Comparison of ENCODE assay signal across 21 cellular contexts in genomic region chr14:21215130-21215878, GRCh38. TPM values are rescaled to one million over a fixed set of nuclear protein-coding genes. Genes with fewer than 3 reads are reported as not detected.
DNase-seq lines count a peak whose midpoint lies in the region; ATAC-seq, FAIRE-seq and TF ChIP-seq lines count a peak whose summit lies in the region.
"Had no signal": no experiment of that assay in that cellular context is flagged by ENCODE, and none has a peak within 500 bp of the region (broad histone marks: within the 10 kb centered on the region; RNA-seq: fewer than 3 reads in every experiment).

No MANE protein-coding gene starts in this region.

- peak overlapping the region; percentile 77 for H3K27ac Mint-ChIP-seq in activated CD4-positive, alpha-beta T cell treated with anti-CD3 and anti-CD28 coated beads, Interleukin-2, amount 10 ng/mL, durations not matched to agents 7 days and 5 days
- H3K27ac Mint-ChIP-seq in T-cell (peak overlapping the region; percentile 56 to 86), neural crest cell (ENCODE audit: unreplicated experiment) (peak overlapping the region; percentile 19)

- TF ChIP-seq CTCF in bronchial epithelial cell (IDR thresholded peaks at IDR 0.05; ENCODE audit: insufficient read depth, low read length, severe bottlenecking): no peak
- no peak for TF ChIP-seq CTCF in neural crest cell (conservative IDR thresholded peaks at IDR 0.05)

- H3K36me3 Mint-ChIP-seq in activated CD4-positive, alpha-beta T cell treated with anti-CD3 and anti-CD28 coated beads, Interleukin-2, amount 10 ng/mL, durations not matched to agents 7 days and 5 days (ENCODE audit: low read depth): peaks cover 69% of the 10 kb centered on the region
- H3K36me3 Mint-ChIP-seq in T-cell (peaks cover 64% of the 10 kb centered on the region), neural crest cell (ENCODE audit: low read depth) (peaks cover 39% of the 10 kb centered on the region)

- H3K27me3 Mint-ChIP-seq in activated CD4-positive, alpha-beta T cell treated with anti-CD3 and anti-CD28 coated beads, Interleukin-2, amount 10 ng/mL, durations not matched to agents 7 days and 5 days: no peaks in the 10 kb centered on the region
- H3K27me3 Mint-ChIP-seq in T-cell: no peaks in the 10 kb centered on the region
- no peaks in the 10 kb centered on the region for H3K27me3 Mint-ChIP-seq in neural crest cell (ENCODE audit: low read depth)

- H3K9me3 Mint-ChIP-seq in activated CD4-positive, alpha-beta T cell treated with anti-CD3 and anti-CD28 coated beads, Interleukin-2, amount 10 ng/mL, durations not matched to agents 7 days and 5 days: no peaks in the 10 kb centered on the region
- no peaks in the 10 kb centered on the region for H3K9me3 Mint-ChIP-seq in T-cell
- no peaks in the 10 kb centered on the region for H3K9me3 Mint-ChIP-seq in neural crest cell

- H3K4me3 ChIP-seq in bronchial epithelial cell (ENCODE audit: low read depth, low read length): no peak overlapping the region
- H3K4me3 ChIP-seq: A549, esophagus muscularis mucosa, ovary had no signal

- POLR2A ChIA-PET in activated CD4-positive, alpha-beta T cell treated with anti-CD3 and anti-CD28 coated beads, Interleukin-2, amount 10 ng/mL, durations not matched to agents 7 days and 5 days (lab: Charles Lee): interaction anchor here (0.7 kb wide), 1 partner anchor 17 kb away, joined by 5 read pairs; no protein-coding TSS in a partner anchor
- POLR2A ChIA-PET in T-cell (lab: Charles Lee): interaction anchor here (0.5 to 0.6 kb wide), 2 partner anchors 28 to 218 kb away, joined by 3 to 5 read pairs; no protein-coding TSS in a partner anchor

- H3K27me3 ChIP-seq in bronchial epithelial cell (ENCODE audit: control insufficient read depth, insufficient read depth, low read length): no peaks in the 10 kb centered on the region
- H3K27me3 ChIP-seq: esophagus muscularis mucosa, ovary had no signal

- H3K4me1 Mint-ChIP-seq in activated CD4-positive, alpha-beta T cell treated with anti-CD3 and anti-CD28 coated beads, Interleukin-2, amount 10 ng/mL, durations not matched to agents 7 days and 5 days: peaks cover 52% of the 10 kb centered on the region
- H3K4me1 Mint-ChIP-seq in T-cell (peaks cover 71 to 82% (median 78%) of the 10 kb centered on the region in 3 donors), neural crest cell (peaks cover 19% of the 10 kb centered on the region)

- peaks cover 22% of the 10 kb centered on the region for H3K36me3 ChIP-seq in bronchial epithelial cell (ENCODE audit: control insufficient read depth, insufficient read depth, low read length)
- H3K36me3 ChIP-seq: ovary had no signal

- ATAC-seq in T-cell (replicated peaks in 1 of 4) (peak in 1 of 4 experiments; percentile 15), HG02763 (IDR thresholded peaks at IDR 0.05; ENCODE audit: unreplicated experiment) (no peak)
- ATAC-seq: A549 had no signal

- H3K4me3 Mint-ChIP-seq in activated CD4-positive, alpha-beta T cell treated with anti-CD3 and anti-CD28 coated beads, Interleukin-2, amount 10 ng/mL, durations not matched to agents 7 days and 5 days: no peak overlapping the region
- H3K4me3 Mint-ChIP-seq in T-cell: peak overlapping the region; percentile 28 to 69 (median 59)
- H3K4me3 Mint-ChIP-seq in neural crest cell: no peak overlapping the region

- FAIRE-seq in bronchial epithelial cell (lab: Jason Lieb, UNC): no peak
- FAIRE-seq: A549, HTR-8/SVneo, kidney, small intestine, urothelium cell line had no signal

- CTCF ChIA-PET in activated CD4-positive, alpha-beta T cell treated with anti-CD3 and anti-CD28 coated beads, Interleukin-2, amount 10 ng/mL, durations not matched to agents 7 days and 5 days (lab: Charles Lee): interaction anchor here (0.7 to 1.3 kb wide), 4 partner anchors 15 to 190 kb away, joined by 3 to 4 read pairs (median 4); partner anchors contain the start of gene NDRG2
- CTCF ChIA-PET in T-cell (lab: Charles Lee): interaction anchor here in 1 of 2 donors (0.5 to 3.1 kb wide), 6 partner anchors 12 to 254 kb away, joined by 3 to 10 read pairs (median 4); no protein-coding TSS in a partner anchor

- no peak for DNase-seq in activated CD4-positive, alpha-beta T cell treated with anti-CD3 and anti-CD28 coated beads, Interleukin-2, amount 10 ng/mL, durations not matched to agents 7 days and 5 days
- no peak for DNase-seq in activated CD4-positive, alpha-beta T cell treated with anti-CD3 and anti-CD28 coated beads for 48 hours
- DNase-seq in T-cell (no peak), bronchial epithelial cell (ENCODE audit: low read depth) (peak; percentile 19), neural crest cell (ENCODE audit: low read depth, low spot score) (no peak), NCI-H2107 (lab: John Stamatoyannopoulos, UW) (no peak)
- no peak for DNase-seq in stimulated activated CD4-positive, alpha-beta T cell treated with anti-CD3 and anti-CD28 coated beads, Interleukin-4, amount 100 ng/mL, for 1 hour
- DNase-seq: cortex of kidney, head of caudate nucleus, kidney, NCI-H1930, NCI-H526 treated with DMSO at 0.1 percent for 48 hours, ovary, small intestine had no signal

RNA-seq across cellular contexts. Expression of gene HNRNPC, which starts 53.9 kb away (rescaled TPM):
- total RNA-seq in activated CD4-positive, alpha-beta T cell treated with anti-CD3 and anti-CD28 coated beads, Interleukin-2, amount 10 ng/mL, durations not matched to agents 7 days and 5 days: 100 to 1,000 TPM; 684 to 863 TPM
- total RNA-seq in T-cell: 100 to 1,000 TPM; 417 to 530 (median 441) TPM
- total RNA-seq in bronchial epithelial cell: 870 and 967 TPM in 2 replicates
- 993 and 1,012 TPM in 2 replicates for total RNA-seq in neural crest cell

RNA-seq across cellular contexts. Expression of gene OR5AU1, which starts 59.4 kb away (rescaled TPM):
- total RNA-seq in activated CD4-positive, alpha-beta T cell treated with anti-CD3 and anti-CD28 coated beads, Interleukin-2, amount 10 ng/mL, durations not matched to agents 7 days and 5 days: not detected
- total RNA-seq in T-cell: not detected
- total RNA-seq in bronchial epithelial cell: not detected in 2 replicates
- not detected in 2 replicates for total RNA-seq in neural crest cell
- total RNA-seq: aorta, esophagus muscularis mucosa, kidney, M059J, ovary had no signal

Comparison
In these comparisons a context has a peak if more than half of its experiments do, and no peak if none do; other contexts are left out.
1. H3K27ac Mint-ChIP-seq: peak in every context shown above with its lines; median percentile 77 in activated CD4-positive, alpha-beta T cell treated with anti-CD3 and anti-CD28 coated beads, Interleukin-2, amount 10 ng/mL, durations not matched to agents 7 days and 5 days; 71 in T-cell; 19 in neural crest cell.
2. H3K4me3 Mint-ChIP-seq: peak in T-cell (3 of 3); none in activated CD4-positive, alpha-beta T cell treated with anti-CD3 and anti-CD28 coated beads, Interleukin-2, amount 10 ng/mL, durations not matched to agents 7 days and 5 days (single experiment) and neural crest cell (single experiment).